ENCODE assay signal across 30 cellular contexts in the genomic region with DNA sequence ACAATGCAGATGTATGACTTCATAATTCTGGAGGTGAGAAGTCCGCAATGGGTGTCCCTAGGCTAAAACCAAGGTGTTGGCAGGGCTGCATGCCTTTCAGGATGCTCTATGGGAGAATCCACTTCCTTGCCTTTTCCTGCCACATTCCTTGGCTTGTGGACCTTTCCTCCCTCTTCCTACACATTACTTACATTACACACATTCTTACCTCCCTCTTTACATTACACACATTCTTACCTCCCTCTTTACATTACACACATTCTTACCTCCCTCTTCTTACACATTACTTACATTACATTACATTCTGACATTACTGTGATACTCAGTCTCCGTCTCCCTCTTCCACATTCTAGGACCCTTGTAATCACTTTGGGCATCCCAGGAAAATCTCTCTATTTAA. TPM values are rescaled to one million over a fixed set of nuclear protein-coding genes. Genes with fewer than 3 reads are reported as not detected.
A peak's percentile ranks its signal among the peaks of the same experiment; 100 is the strongest.
DNase-seq lines count a peak whose midpoint lies in the region; ATAC-seq, FAIRE-seq and TF ChIP-seq lines count a peak whose summit lies in the region.
"Had no signal": no experiment of that assay in that cellular context is flagged by ENCODE, and none has a peak within 500 bp of the region (broad histone marks: within the 10 kb centered on the region; RNA-seq: fewer than 3 reads in every experiment).

No MANE protein-coding gene starts in this region.

- no peak for TF ChIP-seq RAD21 in Ishikawa (IDR thresholded peaks at IDR 0.05; ENCODE audit: low read depth)

- CTCF ChIA-PET in HEK293 (lab: Yijun Ruan, JAX) (interaction anchor here (0.6 to 1.0 kb wide), 2 partner anchors 11 to 1008 kb away, joined by 3 to 8 read pairs; no protein-coding TSS in a partner anchor), endothelial cell of umbilical vein (lab: Charles Lee) (interaction anchor here (2.1 kb wide), 1 partner anchor 11 kb away, joined by 11 read pairs; no protein-coding TSS in a partner anchor)

- no peak for TF ChIP-seq EP300 in Ishikawa (IDR thresholded peaks at IDR 0.05; ENCODE audit: borderline replicate concordance)

- H2AFZ ChIP-seq in endothelial cell of umbilical vein (ENCODE audit: low read depth, low read length) (no peak overlapping the region), trophoblast cell (ENCODE audit: insufficient read depth, low read length, poor library complexity) (no peak overlapping the region)

- no peak overlapping the region for H3K18ac ChIP-seq in trophoblast cell (ENCODE audit: low read length)

- H3K27ac ChIP-seq in HEK293 (ENCODE audit: extremely low read depth, low read depth, low read length) (no peak overlapping the region), endothelial cell of umbilical vein (ENCODE audit: insufficient read depth, low read depth, low read length) (no peak overlapping the region), trophoblast cell (ENCODE audit: low read depth, low read length) (no peak overlapping the region), right lobe of liver (no peak overlapping the region)
- H3K27ac ChIP-seq: 22Rv1, A549, BLaER1 had no signal

- no peak overlapping the region for H2BK5ac ChIP-seq in trophoblast cell (ENCODE audit: low read depth, low read length, poor library complexity)

- H4K20me1 ChIP-seq in endothelial cell of umbilical vein (replicated peaks; ENCODE audit: control insufficient read depth, extremely low read depth, insufficient read depth, low read length): no peaks in the 10 kb centered on the region
- H4K20me1 ChIP-seq: BLaER1 had no signal

- no peaks in the 10 kb centered on the region for H3K9me1 ChIP-seq in endothelial cell of umbilical vein (replicated peaks; ENCODE audit: control insufficient read depth, extremely low read depth, insufficient read depth, low read length)

- no peak overlapping the region for H4K8ac ChIP-seq in trophoblast cell (ENCODE audit: low read depth, low read length)

- no peak overlapping the region for H3K14ac ChIP-seq in trophoblast cell (ENCODE audit: low read length)

- peaks cover 19% of the 10 kb centered on the region for H3K79me1 ChIP-seq in trophoblast cell (ENCODE audit: low read length)

- TF ChIP-seq CTCF in HEK293 (tag by site-specific recombination; IDR thresholded peaks at IDR 0.05) (no peak), endothelial cell of umbilical vein (IDR thresholded peaks at IDR 0.05; ENCODE audit: extremely low read depth in 1 of 2, insufficient read depth in 1 of 2, low read depth in 1 of 2, low read length in 2 of 2) (no peak), right lobe of liver (IDR thresholded peaks at IDR 0.05) (no peak)

- WGBS in trophoblast cell (ENCODE audit: extremely low coverage, insufficient coverage, insufficient read length): 100% methylated on average over 1 of the region's 2 CpGs
- 60% methylated on average over 2 of the region's 2 CpGs for WGBS in right lobe of liver (ENCODE audit: insufficient coverage, low coverage, low lambda C conversion rate, missing lambda C conversion rate)

- intact Hi-C loops in endothelial cell of umbilical vein (cut with micrococcal nuclease): no loop called here
- intact Hi-C loops in right lobe of liver (cut with DNase I): no loop called here

- H2BK12ac ChIP-seq in trophoblast cell (ENCODE audit: low read length): no peak overlapping the region

- H3K4me1 ChIP-seq in HEK293 (ENCODE audit: control insufficient read depth, insufficient read depth, low read length): no peaks in the 10 kb centered on the region
- peaks cover 8% of the 10 kb centered on the region for H3K4me1 ChIP-seq in endothelial cell of umbilical vein (ENCODE audit: control insufficient read depth, extremely low read depth, insufficient read depth, low read length)
- H3K4me1 ChIP-seq in trophoblast cell (ENCODE audit: control insufficient read depth in 1 of 2, insufficient read depth in 2 of 2, low read length in 2 of 2): peaks cover 13 to 17% of the 10 kb centered on the region in 2 experiments
- H3K4me1 ChIP-seq in right lobe of liver: no peaks in the 10 kb centered on the region
- H3K4me1 ChIP-seq: A549, BE2C, BLaER1 had no signal

- H3K79me2 ChIP-seq in endothelial cell of umbilical vein (ENCODE audit: control insufficient read depth, insufficient read depth, low read length) (no peaks in the 10 kb centered on the region), trophoblast cell (ENCODE audit: control insufficient read depth, insufficient read depth, low read length, poor library complexity) (peaks cover 6% of the 10 kb centered on the region)

- dilution Hi-C loops in endothelial cell of umbilical vein (cut with MboI; ENCODE audit: extremely low pct_ligation_motif_present, low sequenced_read_pairs): no loop called here

- H3K9me3 ChIP-seq in HEK293 (ENCODE audit: control insufficient read depth, insufficient read depth, low read depth, low read length) (no peaks in the 10 kb centered on the region), endothelial cell of umbilical vein (replicated peaks; ENCODE audit: control insufficient read depth, insufficient read depth, low read length) (no peaks in the 10 kb centered on the region), trophoblast cell (ENCODE audit: insufficient read depth, low read depth, low read length) (no peaks in the 10 kb centered on the region), right lobe of liver (no peaks in the 10 kb centered on the region)
- H3K9me3 ChIP-seq: A549, BE2C, BLaER1 had no signal

- no peak overlapping the region for H3K23ac ChIP-seq in trophoblast cell (ENCODE audit: low read length)

- no peak overlapping the region for H3K4me3 ChIP-seq in HEK293 (ENCODE audit: low read depth, low read length)
- no peak overlapping the region for H3K4me3 ChIP-seq in endothelial cell of umbilical vein (replicated peaks in 1 of 3; ENCODE audit: insufficient read depth in 1 of 3, low read depth in 1 of 3, low read length in 3 of 3)
- no peak overlapping the region for H3K4me3 ChIP-seq in trophoblast cell (ENCODE audit: low read depth, low read length)
- H3K4me3 ChIP-seq in right lobe of liver: no peak overlapping the region
- H3K4me3 ChIP-seq: A549, BLaER1, GM12878 had no signal

- no TSS peak for BruUV-seq in endothelial cell of umbilical vein (replicated peaks; lab: Mats Ljungman, UMichigan)

- no peaks in the 10 kb centered on the region for H3K36me3 ChIP-seq in HEK293 (ENCODE audit: control insufficient read depth in 2 of 2, insufficient read depth in 1 of 2, low read length in 2 of 2)
- H3K36me3 ChIP-seq in endothelial cell of umbilical vein (ENCODE audit: control insufficient read depth in 2 of 2, extremely low read depth in 1 of 2, insufficient read depth in 2 of 2, low read length in 2 of 2): no peaks in the 10 kb centered on the region
- H3K36me3 ChIP-seq in trophoblast cell (ENCODE audit: control insufficient read depth in 1 of 2, insufficient read depth in 2 of 2, low read length in 2 of 2): no peaks in the 10 kb centered on the region
- no peaks in the 10 kb centered on the region for H3K36me3 ChIP-seq in right lobe of liver
- H3K36me3 ChIP-seq: BE2C, BLaER1 had no signal

- DNase-seq in endothelial cell of umbilical vein (ENCODE audit: low read depth, low spot score): no peak
- peak; percentile 19 to 76 for DNase-seq in trophoblast cell
- no peak for DNase-seq in HUDEP-2 (lab: John Stamatoyannopoulos, UW; ENCODE audit: unreplicated experiment in 76 of 76)
- DNase-seq in AG08396 (ENCODE audit: low spot score): no peak
- DNase-seq in right lobe of liver: no peak
- DNase-seq: BE2C; C1 segment of cervical spinal cord; CD4-positive, alpha-beta memory T cell; CD4-positive, CD25-positive, alpha-beta regulatory T cell; CD8-positive, alpha-beta memory T cell; COR-L47; DMS 273 treated with DMSO at 0.1 percent for 48 hours; DMS153; DMS53; DMS79; DND-41; EL; GDM1 had no signal

- no peak overlapping the region for H4K91ac ChIP-seq in trophoblast cell (ENCODE audit: low read depth, low read length)

- H3K4me2 ChIP-seq in endothelial cell of umbilical vein (ENCODE audit: insufficient read depth, low read length): no peak overlapping the region
- no peak overlapping the region for H3K4me2 ChIP-seq in trophoblast cell (ENCODE audit: low read length)
- H3K4me2 ChIP-seq: A549, BLaER1 had no signal

- ATAC-seq in right lobe of liver (no peak), GM18907 (IDR thresholded peaks at IDR 0.05; ENCODE audit: unreplicated experiment) (no peak)
- ATAC-seq: A549, GM12878 had no signal

- no peak overlapping the region for H3K4ac ChIP-seq in trophoblast cell (ENCODE audit: low read depth, low read length)

- FAIRE-seq in endothelial cell of umbilical vein (lab: Jason Lieb, UNC): peak; percentile 57
- FAIRE-seq: A549, GM12878, GM12892, GM18507, GM19239 had no signal

- POLR2A ChIA-PET in HEK293 (lab: Yijun Ruan, JAX): interaction anchor here (0.7 kb wide), 1 partner anchor 356 kb away, joined by 4 read pairs; no protein-coding TSS in a partner anchor
- POLR2A ChIA-PET in endothelial cell of umbilical vein (lab: Charles Lee): interaction anchor here (0.7 kb wide), 1 partner anchor 20 kb away, joined by 4 read pairs; no protein-coding TSS in a partner anchor

- no peak overlapping the region for H2BK120ac ChIP-seq in trophoblast cell (ENCODE audit: insufficient read depth, low read length, poor library complexity)

- TF ChIP-seq POLR2A in endothelial cell of umbilical vein (IDR thresholded peaks at IDR 0.05; ENCODE audit: low read depth, low read length) (no peak), right lobe of liver (IDR thresholded peaks at IDR 0.05) (no peak)

- H3K27me3 ChIP-seq in endothelial cell of umbilical vein (ENCODE audit: control insufficient read depth in 2 of 2, insufficient read depth in 2 of 2, low read length in 2 of 2): no peaks in the 10 kb centered on the region
- no peaks in the 10 kb centered on the region for H3K27me3 ChIP-seq in trophoblast cell (ENCODE audit: insufficient read depth, low read length)
- no peaks in the 10 kb centered on the region for H3K27me3 ChIP-seq in right lobe of liver
- H3K27me3 ChIP-seq: BLaER1 had no signal

- H4K12ac ChIP-seq in trophoblast cell (ENCODE audit: low read depth, low read length): no peak overlapping the region

- H3K9ac ChIP-seq in endothelial cell of umbilical vein (replicated peaks; ENCODE audit: extremely low read depth, insufficient read depth, low read length): no peak overlapping the region
- no peak overlapping the region for H3K9ac ChIP-seq in trophoblast cell (ENCODE audit: low read length)
- H3K9ac ChIP-seq: BLaER1 had no signal

- H2AK5ac ChIP-seq in trophoblast cell (ENCODE audit: low read length): no peak overlapping the region

RNA-seq across cellular contexts. Expression of a gene that starts 14.2 kb away (rescaled TPM):
- total RNA-seq in endothelial cell of umbilical vein (765 and 804 TPM in 2 replicates), right lobe of liver (10 to 100 TPM in 5 of 6 experiments, 1 to 10 TPM in 1; 9.0 to 25.7 (median 15.4) TPM)
- polyA plus RNA-seq in endothelial cell of umbilical vein: 815 and 836 TPM in 2 replicates
- 612 and 674 TPM in 2 replicates for polyA plus RNA-seq in endothelial cell of umbilical vein (2011; cell fraction: cytosol; rRNA removed)
- polyA plus RNA-seq in endothelial cell of umbilical vein (2011; cell fraction: nucleus; rRNA removed): 968 and 1,022 TPM in 2 replicates
- polyA plus RNA-seq in endothelial cell of umbilical vein (2012): 660 and 706 TPM in 2 replicates
- polyA minus RNA-seq in endothelial cell of umbilical vein: 1,106 and 1,227 TPM in 2 replicates
- 1.3 TPM for polyA minus RNA-seq in endothelial cell of umbilical vein (2011; cell fraction: cytosol; rRNA and poly(A)+ RNA removed)
- polyA minus RNA-seq in endothelial cell of umbilical vein (2011; cell fraction: nucleus; rRNA and poly(A)+ RNA removed): 678 and 739 TPM in 2 replicates
- 93.1 and 99.2 TPM in 2 replicates for polyA plus RNA-seq in trophoblast cell (2013)
- total RNA-seq: A172; CD4-positive, alpha-beta memory T cell; CD4-positive, CD25-positive, alpha-beta regulatory T cell; CD8-positive, alpha-beta memory T cell; G401; GM12878 had no signal
- polyA plus RNA-seq: CD4-positive, alpha-beta memory T cell; CD4-positive, CD25-positive, alpha-beta regulatory T cell; CD8-positive, alpha-beta memory T cell; GM12878 had no signal

Comparison
In these comparisons a context has a peak if more than half of its experiments do, and no peak if none do; other contexts are left out.
1. DNase-seq: peak in trophoblast cell (2 of 2); none in endothelial cell of umbilical vein (single experiment), HUDEP-2 (0 of 76), AG08396 (single experiment) and right lobe of liver (0 of 3).
2. RNA of a gene that starts 14.2 kb away (total RNA-seq): 765 to 804 TPM in endothelial cell of umbilical vein; 9.0 to 25.7 TPM in right lobe of liver; every median in the first group is over 10 times any median in the second.